ENCODE assay signal across 1 cellular context in genomic region chr17:71029246-71029645, GRCh38.
A peak's percentile ranks its signal among the peaks of the same experiment; 100 is the strongest.
TF ChIP-seq lines count a peak whose summit lies in the region.

No MANE protein-coding gene starts in this region.

TF ChIP-seq in HepG2, 621 proteins besides CTCF, POLR2A, EP300 and RAD21 (continued from another document):
- TF ChIP-seq REST (IDR thresholded peaks at IDR 0.05; ENCODE audit: borderline replicate concordance in 1 of 2, low read depth in 1 of 2, low read length in 2 of 2): no peak
- peak; percentile 40 to 70 for TF ChIP-seq MAFK (conservative IDR thresholded peaks at IDR 0.05 in 1 of 2, IDR thresholded peaks at IDR 0.05 in 1 of 2; ENCODE audit: low read length in 2 of 2)
- TF ChIP-seq ZNF781 (CRISPR knock-in tag; IDR thresholded peaks at IDR 0.05; ENCODE audit: borderline replicate concordance, not compliant biosample characterization): no peak
